ENCODE assay signal across 8 cellular contexts in genomic region chr7:100545636-100546128, GRCh38. TPM values are rescaled to one million over a fixed set of nuclear protein-coding genes. Genes with fewer than 3 reads are reported as not detected.
DNase-seq lines count a peak whose midpoint lies in the region; ATAC-seq and TF ChIP-seq lines count a peak whose summit lies in the region.

No MANE protein-coding gene starts in this region.

- H2AFZ ChIP-seq in neural progenitor cell (replicated peaks): no peak overlapping the region

- no peak for TF ChIP-seq CTCF in CD4-positive, alpha-beta T cell (IDR thresholded peaks at IDR 0.05)
- TF ChIP-seq CTCF in activated CD8-positive, alpha-beta T cell treated with anti-CD3 and anti-CD28 coated beads for 36 hours (IDR thresholded peaks at IDR 0.05): no peak
- TF ChIP-seq CTCF in esophagus squamous epithelium (IDR thresholded peaks at IDR 0.05) (peak in 1 of 6 experiments; percentile 17), neural progenitor cell (IDR thresholded peaks at IDR 0.05) (no peak), vagina (IDR thresholded peaks at IDR 0.05) (no peak)

- peak; percentile 73 for ATAC-seq in CD4-positive, alpha-beta T cell (ENCODE audit: poor library complexity)
- ATAC-seq in GM19023 (IDR thresholded peaks at IDR 0.05; ENCODE audit: unreplicated experiment): peak; percentile 51
- ATAC-seq in activated CD8-positive, alpha-beta T cell treated with anti-CD3 and anti-CD28 coated beads for 36 hours: peak; percentile 79

- CTCF ChIA-PET in CD4-positive, alpha-beta T cell (lab: Charles Lee): interaction anchor here (0.9 to 3.9 kb wide), 7 partner anchors 10 to 160 kb away, joined by 3 to 47 read pairs (median 4); partner anchors contain the start of gene POP7
- CTCF ChIA-PET in activated CD8-positive, alpha-beta T cell treated with anti-CD3 and anti-CD28 coated beads for 36 hours (lab: Charles Lee): interaction anchor here (0.7 to 10.8 kb wide), 9 partner anchors 13 to 413 kb away, joined by 3 to 92 read pairs (median 5); partner anchors contain the start of gene TSC22D4
- CTCF ChIA-PET in HEK293T (lab: Yijun Ruan, JAX): interaction anchor here (0.8 to 1.7 kb wide), 2 partner anchors 13 to 14 kb away, joined by 4 to 5 read pairs; no protein-coding TSS in a partner anchor

- intact Hi-C loops in CD4-positive, alpha-beta T cell (cut with DNase I, micrococcal nuclease): no loop called here
- intact Hi-C loops in activated CD8-positive, alpha-beta T cell treated with anti-CD3 and anti-CD28 coated beads for 36 hours (cut with micrococcal nuclease): loop anchor here (5.0 kb wide), 1 partner anchor 68 kb away; the partner anchor contains the start of gene TSC22D4
- intact Hi-C loops in esophagus squamous epithelium (cut with DNase I): no loop called here
- intact Hi-C loops in vagina (cut with DNase I): loop anchor here (10.0 kb wide), 1 partner anchor 319 kb away; the partner anchor contains the start of gene TRIP6

- H3K4me3 ChIP-seq in esophagus squamous epithelium (peak overlapping the region in 2 of 4 donors; percentile 19 to 23), neural progenitor cell (no peak overlapping the region), vagina (peak overlapping the region in 1 of 2 donors; percentile 9)

- H3K36me3 ChIP-seq in esophagus squamous epithelium (peaks cover 0 to 21% (median 4%) of the 10 kb centered on the region in 3 donors), neural progenitor cell (no peaks in the 10 kb centered on the region), vagina (peaks cover 0 to 16% of the 10 kb centered on the region in 2 donors)

- POLR2A ChIA-PET in CD4-positive, alpha-beta T cell (lab: Charles Lee): interaction anchor here (0.9 to 2.2 kb wide), 7 partner anchors 14 to 67 kb away, joined by 3 to 6 read pairs (median 5); partner anchors contain the start of genes MOSPD3 and TSC22D4
- POLR2A ChIA-PET in activated CD8-positive, alpha-beta T cell treated with anti-CD3 and anti-CD28 coated beads for 36 hours (lab: Charles Lee): interaction anchor here (0.9 to 4.2 kb wide), 11 partner anchors 10 to 117 kb away, joined by 3 to 17 read pairs (median 5); partner anchors contain the start of genes FBXO24, LRCH4, MEPCE and ZCWPW1
- POLR2A ChIA-PET in HEK293T (lab: Yijun Ruan, JAX): interaction anchor here (1.0 to 2.0 kb wide), 4 partner anchors 64 to 160 kb away, joined by 3 to 7 read pairs (median 4); partner anchors contain the start of genes POP7, TSC22D4 and ZCWPW1

- DNase-seq in CD4-positive, alpha-beta T cell: peak in 5 of 10 experiments; percentile 21 to 44 (median 30)
- DNase-seq in HS-5 (ENCODE audit: low read depth) (peak; percentile 71), esophagus squamous epithelium (lab: John Stamatoyannopoulos, UW) (no peak), neural progenitor cell (ENCODE audit: low spot score) (peak; percentile 27), vagina (ENCODE audit: extremely low spot score in 2 of 2) (no peak), HEK293T (ENCODE audit: extremely low spot score) (no peak)
- DNase-seq in activated CD8-positive, alpha-beta T cell treated with anti-CD3 and anti-CD28 coated beads for 36 hours: peak; percentile 87

- H3K27ac Mint-ChIP-seq in CD4-positive, alpha-beta T cell: peak overlapping the region; percentile 73
- peak overlapping the region; percentile 99 for H3K27ac Mint-ChIP-seq in activated CD8-positive, alpha-beta T cell treated with anti-CD3 and anti-CD28 coated beads for 36 hours
- peak overlapping the region; percentile 50 for H3K27ac Mint-ChIP-seq in neural progenitor cell

- H3K79me2 ChIP-seq in neural progenitor cell (ENCODE audit: low read depth): peaks cover 4% of the 10 kb centered on the region

- H3K27me3 Mint-ChIP-seq in CD4-positive, alpha-beta T cell: no peaks in the 10 kb centered on the region
- H3K27me3 Mint-ChIP-seq in activated CD8-positive, alpha-beta T cell treated with anti-CD3 and anti-CD28 coated beads for 36 hours: no peaks in the 10 kb centered on the region
- peaks cover 3% of the 10 kb centered on the region for H3K27me3 Mint-ChIP-seq in neural progenitor cell (ENCODE audit: insufficient read depth, low read depth)

- TF ChIP-seq POLR2A in esophagus squamous epithelium (IDR thresholded peaks at IDR 0.05) (no peak), vagina (IDR thresholded peaks at IDR 0.05) (no peak)

- peaks cover 8% of the 10 kb centered on the region for H3F3A ChIP-seq in neural progenitor cell (ENCODE audit: low read depth)

- peak overlapping the region; percentile 47 for H3K4me3 Mint-ChIP-seq in CD4-positive, alpha-beta T cell
- peak overlapping the region; percentile 91 for H3K4me3 Mint-ChIP-seq in activated CD8-positive, alpha-beta T cell treated with anti-CD3 and anti-CD28 coated beads for 36 hours
- peak overlapping the region; percentile 8 for H3K4me3 Mint-ChIP-seq in neural progenitor cell

- WGBS in esophagus squamous epithelium, 2 donors: 0 to 14% methylated on average over 1 to 2 of the region's 2 CpGs

- no peaks in the 10 kb centered on the region for H3K9me3 ChIP-seq in CD4-positive, alpha-beta T cell (ENCODE audit: control insufficient read depth, low read length)
- H3K9me3 ChIP-seq in esophagus squamous epithelium (no peaks in the 10 kb centered on the region), neural progenitor cell (ENCODE audit: low read depth) (no peaks in the 10 kb centered on the region), vagina (no peaks in the 10 kb centered on the region)

- H3K9ac ChIP-seq in neural progenitor cell: no peak overlapping the region

- peak overlapping the region; percentile 63 for H3K27ac ChIP-seq in CD4-positive, alpha-beta T cell (ENCODE audit: low read depth, low read length)
- H3K27ac ChIP-seq in esophagus squamous epithelium (peak overlapping the region; percentile 84 to 98 (median 96)), neural progenitor cell (no peak overlapping the region), vagina (peak overlapping the region; percentile 93)

- H3K4me1 ChIP-seq in esophagus squamous epithelium (peaks cover 47 to 97% (median 53%) of the 10 kb centered on the region in 3 donors), neural progenitor cell (peaks cover 21% of the 10 kb centered on the region), vagina (peaks cover 64% of the 10 kb centered on the region)

- no peaks in the 10 kb centered on the region for H3K9me3 Mint-ChIP-seq in CD4-positive, alpha-beta T cell
- no peaks in the 10 kb centered on the region for H3K9me3 Mint-ChIP-seq in activated CD8-positive, alpha-beta T cell treated with anti-CD3 and anti-CD28 coated beads for 36 hours
- H3K9me3 Mint-ChIP-seq in neural progenitor cell: no peaks in the 10 kb centered on the region

- H3K4me1 Mint-ChIP-seq in CD4-positive, alpha-beta T cell (ENCODE audit: low read depth): peaks cover 97% of the 10 kb centered on the region
- H3K4me1 Mint-ChIP-seq in activated CD8-positive, alpha-beta T cell treated with anti-CD3 and anti-CD28 coated beads for 36 hours (ENCODE audit: low read depth): peaks cover 92% of the 10 kb centered on the region
- peaks cover 63% of the 10 kb centered on the region for H3K4me1 Mint-ChIP-seq in neural progenitor cell

- H3K36me3 Mint-ChIP-seq in CD4-positive, alpha-beta T cell (ENCODE audit: low read depth): peaks cover 25% of the 10 kb centered on the region
- peaks cover 42% of the 10 kb centered on the region for H3K36me3 Mint-ChIP-seq in activated CD8-positive, alpha-beta T cell treated with anti-CD3 and anti-CD28 coated beads for 36 hours (ENCODE audit: low read depth)
- peaks cover 5% of the 10 kb centered on the region for H3K36me3 Mint-ChIP-seq in neural progenitor cell

- H3K4me2 ChIP-seq in neural progenitor cell: no peak overlapping the region

- no peaks in the 10 kb centered on the region for H3K27me3 ChIP-seq in CD4-positive, alpha-beta T cell (ENCODE audit: control insufficient read depth, insufficient read depth, low read length)
- H3K27me3 ChIP-seq in esophagus squamous epithelium: no peaks in the 10 kb centered on the region
- no peaks in the 10 kb centered on the region for H3K27me3 ChIP-seq in neural progenitor cell
- H3K27me3 ChIP-seq in vagina: no peaks in the 10 kb centered on the region

- peaks cover 14% of the 10 kb centered on the region for H4K20me1 ChIP-seq in neural progenitor cell (ENCODE audit: low read depth)

TF ChIP-seq in HEK293T, 16 proteins besides CTCF, POLR2A, EP300 and RAD21 (continues in another document):
- TF ChIP-seq ELF4 (IDR thresholded peaks at IDR 0.05) (no peak), FOXA1 (IDR thresholded peaks at IDR 0.05) (no peak), SUZ12 (IDR thresholded peaks at IDR 0.05) (no peak), TARDBP (IDR thresholded peaks at IDR 0.05) (no peak), SP1 (IDR thresholded peaks at IDR 0.05) (no peak), BHLHE40 (IDR thresholded peaks at IDR 0.05; ENCODE audit: borderline replicate concordance) (no peak), L3MBTL2 (conservative IDR thresholded peaks at IDR 0.05) (no peak)

RNA-seq across cellular contexts. Expression of gene AGFG2, which starts 6.7 kb away (rescaled TPM):
- total RNA-seq in CD4-positive, alpha-beta T cell: 1 to 10 TPM; 6.6 to 9.9 TPM
- total RNA-seq in activated CD8-positive, alpha-beta T cell treated with anti-CD3 and anti-CD28 coated beads for 36 hours: 10 to 100 TPM; 45.6 to 45.8 TPM
- total RNA-seq in esophagus squamous epithelium (10 to 100 TPM; 14.5 to 49.2 (median 26.6) TPM), neural progenitor cell (ENCODE audit: low replicate concordance) (1.2 and 5.6 TPM in 2 replicates), vagina (37.6 TPM)

RNA-seq across cellular contexts. Expression of gene SAP25, which starts 28.0 kb away (rescaled TPM):
- 10 to 100 TPM; 52.0 to 53.4 TPM for total RNA-seq in CD4-positive, alpha-beta T cell
- total RNA-seq in activated CD8-positive, alpha-beta T cell treated with anti-CD3 and anti-CD28 coated beads for 36 hours: 10 to 100 TPM in 1 of 2 experiments, 1 to 10 TPM in 1; 9.9 to 12.8 TPM
- total RNA-seq in esophagus squamous epithelium (1 to 10 TPM in 1 of 4 donors, under 1 TPM in 1, not detected in 2; 0.38 to 1.8 TPM), neural progenitor cell (ENCODE audit: low replicate concordance) (1.5 TPM in 1 of 2 replicates, not detected in the other), vagina (2.9 TPM)

RNA-seq across cellular contexts. Expression of gene LRCH4, which starts 40.2 kb away (rescaled TPM):
- 100 to 1,000 TPM; 313 to 317 TPM for total RNA-seq in CD4-positive, alpha-beta T cell
- 10 to 100 TPM; 77.7 to 78.7 TPM for total RNA-seq in activated CD8-positive, alpha-beta T cell treated with anti-CD3 and anti-CD28 coated beads for 36 hours
- total RNA-seq in esophagus squamous epithelium (10 to 100 TPM; 50.1 to 84.0 (median 70.4) TPM), neural progenitor cell (ENCODE audit: low replicate concordance) (4.5 and 55.9 TPM in 2 replicates), vagina (72.2 TPM)

RNA-seq across cellular contexts. Expression of gene FBXO24, which starts 40.4 kb away (rescaled TPM):
- under 1 TPM; 0.66 to 0.78 TPM for total RNA-seq in CD4-positive, alpha-beta T cell
- total RNA-seq in activated CD8-positive, alpha-beta T cell treated with anti-CD3 and anti-CD28 coated beads for 36 hours: 1 to 10 TPM; 1.4 to 1.5 TPM
- 1 to 10 TPM in 1 of 4 donors, under 1 TPM in 2, not detected in 1; 0.19 to 1.6 (median 0.29) TPM for total RNA-seq in esophagus squamous epithelium
- total RNA-seq in neural progenitor cell (ENCODE audit: low replicate concordance): 1.2 and 2.5 TPM in 2 replicates
- total RNA-seq in vagina: 0.98 TPM

RNA-seq across cellular contexts. Expression of gene PCOLCE, which starts 56.5 kb away (rescaled TPM):
- 1 to 10 TPM; 6.7 to 7.5 TPM for total RNA-seq in CD4-positive, alpha-beta T cell
- total RNA-seq in activated CD8-positive, alpha-beta T cell treated with anti-CD3 and anti-CD28 coated beads for 36 hours: 1 to 10 TPM; 3.9 to 4.6 TPM
- total RNA-seq in esophagus squamous epithelium: 10 to 100 TPM in 2 of 4 donors, 1 to 10 TPM in 2; 4.6 to 23.8 (median 9.9) TPM
- total RNA-seq in neural progenitor cell (ENCODE audit: low replicate concordance): 6.6 and 8.5 TPM in 2 replicates
- total RNA-seq in vagina: 85.4 TPM

Comparison
In these comparisons a context has a peak if more than half of its experiments do, and no peak if none do; other contexts are left out.
1. DNase-seq: peak in HS-5 (single experiment), activated CD8-positive, alpha-beta T cell treated with anti-CD3 and anti-CD28 coated beads for 36 hours (single experiment) and neural progenitor cell (single experiment); none in esophagus squamous epithelium (single experiment), vagina (0 of 2) and HEK293T (single experiment).
2. H3K4me3 Mint-ChIP-seq: peak in every context shown above with its lines; median percentile 91 in activated CD8-positive, alpha-beta T cell treated with anti-CD3 and anti-CD28 coated beads for 36 hours; 47 in CD4-positive, alpha-beta T cell; 8 in neural progenitor cell.
3. intact Hi-C loops: an anchor here in activated CD8-positive, alpha-beta T cell treated with anti-CD3 and anti-CD28 coated beads for 36 hours (5.0 kb wide) and vagina (10.0 kb wide); none called in CD4-positive, alpha-beta T cell and esophagus squamous epithelium.
4. Peak in every context shown above with its lines, with median percentiles within 50 percentile points of each other: ATAC-seq and H3K27ac Mint-ChIP-seq.